In genomic region chr3:183378008-183378407, GRCh38 we compare ENCODE assay signal across 13 cellular contexts.
DNase-seq lines count a peak whose midpoint lies in the region; ATAC-seq, FAIRE-seq and TF ChIP-seq lines count a peak whose summit lies in the region.
"Had no signal": no experiment of that assay in that cellular context is flagged by ENCODE, and none has a peak within 500 bp of the region (broad histone marks: within the 10 kb centered on the region; RNA-seq: fewer than 3 reads in every experiment).

No MANE protein-coding gene starts in this region.

- H3K4me1 Mint-ChIP-seq in activated naive CD8-positive, alpha-beta T cell (ENCODE audit: low read depth): peaks cover 45% of the 10 kb centered on the region

- ATAC-seq in GM19455 (IDR thresholded peaks at IDR 0.05; ENCODE audit: unreplicated experiment) (no peak), GM21447 (IDR thresholded peaks at IDR 0.05; ENCODE audit: unreplicated experiment) (no peak)
- ATAC-seq: gastrocnemius medialis, GM23338 had no signal

- no peak for TF ChIP-seq CTCF in GM13977 (IDR thresholded peaks at IDR 0.05; ENCODE audit: extremely low read depth, insufficient read depth, missing control alignments)

- H3K27me3 Mint-ChIP-seq in activated naive CD8-positive, alpha-beta T cell: no peaks in the 10 kb centered on the region

- H3K9me3 Mint-ChIP-seq in activated naive CD8-positive, alpha-beta T cell (ENCODE audit: low read depth): no peaks in the 10 kb centered on the region
- H3K9me3 Mint-ChIP-seq: GM23338 had no signal

- peaks cover 6% of the 10 kb centered on the region for H3K36me3 Mint-ChIP-seq in activated naive CD8-positive, alpha-beta T cell

- peak overlapping the region; percentile 97 for H3K27ac Mint-ChIP-seq in activated naive CD8-positive, alpha-beta T cell
- H3K27ac Mint-ChIP-seq: GM23338 had no signal

- H3K27ac ChIP-seq in BLaER1 treated with 17β-estradiol and CSF1 and Interleukin-3, amounts not matched to agents 10 nM and 100 nM: peak overlapping the region in 7 of 11 experiments; percentile 39 to 90 (median 74); a peak in 10 of 22 replicates
- H3K27ac ChIP-seq: gastrocnemius medialis, sigmoid colon, SK-N-MC had no signal

- in situ Hi-C loops in GM13977 (cut with MboI; ENCODE audit: low pct_unique_long_range_greater_than_20kb, low sequenced_read_pairs, unreplicated experiment): loop anchor here (25.0 kb wide), 2 partner anchors 466 to 666 kb away; no protein-coding TSS in a partner anchor

- peak; percentile 98 for DNase-seq in NCI-H1105 (lab: John Stamatoyannopoulos, UW)
- peak; percentile 92 for DNase-seq in NCI-H2196 treated with DMSO at 0.1 percent for 48 hours (lab: John Stamatoyannopoulos, UW; ENCODE audit: unreplicated experiment)
- no peak for DNase-seq in H54 (ENCODE audit: insufficient read length, low spot score)
- no peak for DNase-seq in GM13977 (ENCODE audit: low spot score)
- DNase-seq: activated effector memory CD4-positive, alpha-beta T cell treated with anti-CD3 and anti-CD28 coated beads, Interleukin-2, amount 50 U/mL, for 16 hours; gastrocnemius medialis; sigmoid colon had no signal

- H3K9me3 ChIP-seq in BLaER1 treated with 17β-estradiol and CSF1 and Interleukin-3, amounts not matched to agents 10 nM and 100 nM (replicated peaks in 1 of 11): no peaks in the 10 kb centered on the region
- H3K9me3 ChIP-seq: gastrocnemius medialis, sigmoid colon had no signal

- H3K4me3 ChIP-seq in BLaER1 treated with 17β-estradiol and CSF1 and Interleukin-3, amounts not matched to agents 10 nM and 100 nM: no peak overlapping the region
- H3K4me3 ChIP-seq: gastrocnemius medialis, GM23338, sigmoid colon, SK-N-MC had no signal

- H3K4me2 ChIP-seq in BLaER1 treated with 17β-estradiol and CSF1 and Interleukin-3, amounts not matched to agents 10 nM and 100 nM: peak overlapping the region in 5 of 11 experiments; percentile 6 to 80 (median 48); a peak in 5 of 22 replicates
- H3K4me2 ChIP-seq: GM23338 had no signal

- H3K4me3 Mint-ChIP-seq in activated naive CD8-positive, alpha-beta T cell: peak overlapping the region; percentile 52
- H3K4me3 Mint-ChIP-seq: GM23338 had no signal

- TF ChIP-seq POLR2A in H54 (IDR thresholded peaks at IDR 0.05; ENCODE audit: low read depth, low read length): no peak

- no peaks in the 10 kb centered on the region for H4K20me1 ChIP-seq in BLaER1 treated with 17β-estradiol and CSF1 and Interleukin-3, amounts not matched to agents 10 nM and 100 nM

- FAIRE-seq in H54 (lab: Jason Lieb, UNC): no peak

- no peak overlapping the region; a peak in 1 of 22 replicates for H3K9ac ChIP-seq in BLaER1 treated with 17β-estradiol and CSF1 and Interleukin-3, amounts not matched to agents 10 nM and 100 nM

- 0 out of 22 replicates have a peak, but pooled peaks cover 0 to 10% (median 0%) of the 10 kb centered on the region in 11 experiments for H3K36me3 ChIP-seq in BLaER1 treated with 17β-estradiol and CSF1 and Interleukin-3, amounts not matched to agents 10 nM and 100 nM
- H3K36me3 ChIP-seq: gastrocnemius medialis, sigmoid colon had no signal

- H3K4me1 ChIP-seq in BLaER1 treated with 17β-estradiol and CSF1 and Interleukin-3, amounts not matched to agents 10 nM and 100 nM: peaks cover 0 to 75% (median 46%) of the 10 kb centered on the region in 10 experiments; a peak in 18 of 20 replicates
- H3K4me1 ChIP-seq: gastrocnemius medialis had no signal

- 0 out of 22 replicates have a peak, but pooled peaks cover 0 to 2% (median 0%) of the 10 kb centered on the region in 11 experiments for H3K27me3 ChIP-seq in BLaER1 treated with 17β-estradiol and CSF1 and Interleukin-3, amounts not matched to agents 10 nM and 100 nM
- H3K27me3 ChIP-seq: gastrocnemius medialis, sigmoid colon had no signal

Comparison
In these comparisons a context has a peak if more than half of its experiments do, and no peak if none do; other contexts are left out.
1. DNase-seq: peak in NCI-H1105 (single experiment) and NCI-H2196 treated with DMSO at 0.1 percent for 48 hours (single experiment); none in H54 (single experiment) and GM13977 (single experiment).